1 cellular context compared by ENCODE assay signal in the genomic region with DNA sequence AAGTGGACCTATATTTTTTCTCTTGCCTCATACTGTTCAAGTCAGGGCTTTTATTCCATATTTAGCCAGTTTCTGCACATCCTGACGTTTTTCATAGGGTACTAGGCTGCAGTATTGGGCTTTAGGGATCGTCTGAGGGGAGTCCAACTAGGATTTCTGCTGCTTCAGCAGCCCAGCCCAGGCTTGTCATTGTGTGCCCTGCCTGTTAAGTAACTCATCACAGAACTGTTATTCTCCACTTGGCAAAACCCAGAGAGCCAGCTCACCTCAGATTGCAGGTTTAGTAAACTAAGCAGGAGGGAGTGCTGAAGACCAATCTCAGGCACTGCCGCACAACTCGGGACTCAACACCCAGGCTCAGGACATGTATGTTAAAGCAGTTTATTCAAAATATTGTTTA.
TF ChIP-seq lines count a peak whose summit lies in the region.

No MANE protein-coding gene starts in this region.

TF ChIP-seq in A549, 52 proteins besides CTCF, POLR2A, EP300 and RAD21 (continued from another document):
- TF ChIP-seq, protein P1, sequence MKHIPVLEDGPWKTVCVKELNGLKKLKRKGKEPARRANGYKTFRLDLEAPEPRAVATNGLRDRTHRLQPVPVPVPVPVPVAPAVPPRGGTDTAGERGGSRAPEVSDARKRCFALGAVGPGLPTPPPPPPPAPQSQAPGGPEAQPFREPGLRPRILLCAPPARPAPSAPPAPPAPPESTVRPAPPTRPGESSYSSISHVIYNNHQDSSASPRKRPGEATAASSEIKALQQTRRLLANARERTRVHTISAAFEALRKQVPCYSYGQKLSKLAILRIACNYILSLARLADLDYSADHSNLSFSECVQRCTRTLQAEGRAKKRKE (CRISPR knock-in tag; IDR thresholded peaks at IDR 0.05; ENCODE audit: low read depth) = no peak
- TF ChIP-seq NR3C1 (IDR thresholded peaks at IDR 0.05) (no peak), RNF2 (IDR thresholded peaks at IDR 0.05; ENCODE audit: borderline replicate concordance, low read depth) (no peak), BHLHE40 (IDR thresholded peaks at IDR 0.05; ENCODE audit: low read depth, low read length) (no peak), ESRRA (IDR thresholded peaks at IDR 0.05; ENCODE audit: borderline replicate concordance, low read length) (no peak), FOSL2 (IDR thresholded peaks at IDR 0.05) (no peak), FOSL2 (CRISPR knock-in tag; IDR thresholded peaks at IDR 0.05) (no peak), KDM1A (IDR thresholded peaks at IDR 0.05; ENCODE audit: low read depth) (no peak), SMC3 (IDR thresholded peaks at IDR 0.05) (no peak)
- TF ChIP-seq, protein P2, sequence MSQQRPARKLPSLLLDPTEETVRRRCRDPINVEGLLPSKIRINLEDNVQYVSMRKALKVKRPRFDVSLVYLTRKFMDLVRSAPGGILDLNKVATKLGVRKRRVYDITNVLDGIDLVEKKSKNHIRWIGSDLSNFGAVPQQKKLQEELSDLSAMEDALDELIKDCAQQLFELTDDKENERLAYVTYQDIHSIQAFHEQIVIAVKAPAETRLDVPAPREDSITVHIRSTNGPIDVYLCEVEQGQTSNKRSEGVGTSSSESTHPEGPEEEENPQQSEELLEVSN (IDR thresholded peaks at IDR 0.05; ENCODE audit: borderline replicate concordance, low read depth) = no peak
